Comparison of ENCODE assay signal across 22 cellular contexts in genomic region chr19:53789708-53790678, GRCh38. TPM values are rescaled to one million over a fixed set of nuclear protein-coding genes. Genes with fewer than 3 reads are reported as not detected.
DNase-seq lines count a peak whose midpoint lies in the region; ATAC-seq, FAIRE-seq and TF ChIP-seq lines count a peak whose summit lies in the region.
"Had no signal": no experiment of that assay in that cellular context is flagged by ENCODE, and none has a peak within 500 bp of the region (broad histone marks: within the 10 kb centered on the region; RNA-seq: fewer than 3 reads in every experiment).

No MANE protein-coding gene starts in this region.

- H4K8ac ChIP-seq in trophoblast cell (ENCODE audit: low read depth, low read length) = no peak overlapping the region

- intact Hi-C loops in Caco-2 (cut with micrococcal nuclease; ENCODE audit: unreplicated experiment) = loop anchor here (5.0 kb wide), 1 partner anchor 232 kb away; no protein-coding TSS in a partner anchor

- H3K9me3 ChIP-seq in Caco-2 (no peaks in the 10 kb centered on the region), endodermal cell (ENCODE audit: control insufficient read depth, low read length) (no peaks in the 10 kb centered on the region), trophoblast cell (ENCODE audit: insufficient read depth, low read depth, low read length) (peaks cover 3% of the 10 kb centered on the region)
- H3K9me3 ChIP-seq: BLaER1 had no signal

- H3K27ac ChIP-seq in endodermal cell (ENCODE audit: low read depth, low read length) (no peak overlapping the region), trophoblast cell (ENCODE audit: low read depth, low read length) (no peak overlapping the region)
- H3K27ac ChIP-seq: BLaER1 had no signal

- no peak for TF ChIP-seq POLR2A in GM12891 (IDR thresholded peaks at IDR 0.05; ENCODE audit: low read depth, low read length)

- peak overlapping the region; percentile 79 for H2BK12ac ChIP-seq in trophoblast cell (ENCODE audit: low read length)

- H3K4me1 ChIP-seq in Caco-2 = peaks cover 33% of the 10 kb centered on the region
- peaks cover 5% of the 10 kb centered on the region for H3K4me1 ChIP-seq in endodermal cell (ENCODE audit: control insufficient read depth, insufficient read depth, low read length)
- peaks cover 2 to 11% of the 10 kb centered on the region in 2 experiments for H3K4me1 ChIP-seq in trophoblast cell (ENCODE audit: control insufficient read depth in 1 of 2, insufficient read depth in 2 of 2, low read length in 2 of 2)

- H3K36me3 Mint-ChIP-seq in Caco-2 (ENCODE audit: insufficient read depth, unreplicated experiment) = peaks cover 100% of the 10 kb centered on the region
- H3K36me3 Mint-ChIP-seq in endodermal cell (ENCODE audit: low read depth) = peaks cover 2% of the 10 kb centered on the region
- H3K36me3 Mint-ChIP-seq: CD8-positive, alpha-beta T cell had no signal

- peak overlapping the region; percentile 91 for H3K27ac Mint-ChIP-seq in Caco-2 (ENCODE audit: unreplicated experiment)
- no peak overlapping the region for H3K27ac Mint-ChIP-seq in endodermal cell
- H3K27ac Mint-ChIP-seq: CD8-positive, alpha-beta T cell; HFFc6 had no signal

- no TSS peak for BruUV-seq in Caco-2 (replicated peaks; lab: Mats Ljungman, UMichigan)

- H3K18ac ChIP-seq in trophoblast cell (ENCODE audit: low read length) = no peak overlapping the region

- H3K27me3 ChIP-seq in Caco-2 (replicated peaks; ENCODE audit: control insufficient read depth, insufficient read depth, low read length) = no peaks in the 10 kb centered on the region
- H3K27me3 ChIP-seq in H7 (ENCODE audit: control insufficient read depth, insufficient read depth, low read length) = no peaks in the 10 kb centered on the region
- no peaks in the 10 kb centered on the region for H3K27me3 ChIP-seq in endodermal cell (ENCODE audit: control insufficient read depth, insufficient read depth, low read length, poor library complexity, severe bottlenecking)
- H3K27me3 ChIP-seq in trophoblast cell (ENCODE audit: insufficient read depth, low read length) = no peaks in the 10 kb centered on the region
- H3K27me3 ChIP-seq: BLaER1 had no signal

- H3K4me3 ChIP-seq in Caco-2 (ENCODE audit: low read depth, low read length) = no peak overlapping the region
- H3K4me3 ChIP-seq in H7 (ENCODE audit: insufficient read depth, low read depth, low read length) = no peak overlapping the region
- no peak overlapping the region for H3K4me3 ChIP-seq in endodermal cell (ENCODE audit: low read length)
- no peak overlapping the region for H3K4me3 ChIP-seq in trophoblast cell (ENCODE audit: low read depth, low read length)
- H3K4me3 ChIP-seq: BLaER1 had no signal

- H2BK5ac ChIP-seq in trophoblast cell (ENCODE audit: low read depth, low read length, poor library complexity) = peak overlapping the region; percentile 60

- no peak for FAIRE-seq in GM12891 (lab: Jason Lieb, UNC)
- FAIRE-seq: G401.6, GM12892, GM18507 had no signal

- H2BK120ac ChIP-seq in trophoblast cell (ENCODE audit: insufficient read depth, low read length, poor library complexity) = peak overlapping the region; percentile 20

- H3K27me3 Mint-ChIP-seq in Caco-2 (ENCODE audit: insufficient read depth, unreplicated experiment) (peaks cover 4% of the 10 kb centered on the region), endodermal cell (ENCODE audit: insufficient read depth) (no peaks in the 10 kb centered on the region)

- TF ChIP-seq CTCF in Caco-2 (IDR thresholded peaks at IDR 0.05; ENCODE audit: insufficient read depth in 1 of 2, low read depth in 1 of 2, low read length in 1 of 2, severe bottlenecking in 1 of 2, unreplicated experiment in 1 of 2) (no peak), endodermal cell (conservative IDR thresholded peaks at IDR 0.05) (peak; percentile 42)

- no peak overlapping the region for H3K4ac ChIP-seq in trophoblast cell (ENCODE audit: low read depth, low read length)

- H3K14ac ChIP-seq in trophoblast cell (ENCODE audit: low read length) = no peak overlapping the region

- peak overlapping the region; percentile 72 for H3K9ac ChIP-seq in endodermal cell (ENCODE audit: extremely low read depth, low read length, poor library complexity, severe bottlenecking)
- no peak overlapping the region for H3K9ac ChIP-seq in trophoblast cell (ENCODE audit: low read length)
- H3K9ac ChIP-seq: BLaER1 had no signal

- ATAC-seq in HG03039 (IDR thresholded peaks at IDR 0.05; ENCODE audit: unreplicated experiment) = no peak
- ATAC-seq: CD8-positive, alpha-beta T cell; HCT116 had no signal

- H3K4me3 Mint-ChIP-seq in Caco-2 (ENCODE audit: unreplicated experiment) = peak overlapping the region; percentile 89
- H3K4me3 Mint-ChIP-seq in endodermal cell = no peak overlapping the region
- H3K4me3 Mint-ChIP-seq: CD8-positive, alpha-beta T cell; HFFc6 had no signal

- H3K79me2 ChIP-seq in trophoblast cell (ENCODE audit: control insufficient read depth, insufficient read depth, low read length, poor library complexity) = peaks cover 1% of the 10 kb centered on the region

- WGBS in endodermal cell (ENCODE audit: insufficient coverage in 1 of 2, insufficient read length in 1 of 2), 2 experiments = 91 to 93% methylated on average over 19 to 21 of the region's 21 CpGs
- WGBS in trophoblast cell (ENCODE audit: extremely low coverage, insufficient coverage, insufficient read length) = no CpG with 5 or more reads among the region's 21 CpGs

- H3K23ac ChIP-seq in trophoblast cell (ENCODE audit: low read length) = no peak overlapping the region

- CTCF ChIA-PET in Caco-2 (lab: Charles Lee) = interaction anchor here (0.7 to 1.5 kb wide), 3 partner anchors 14 to 82 kb away, joined by 3 to 8 read pairs (median 3); no protein-coding TSS in a partner anchor

- peaks cover 21% of the 10 kb centered on the region for H3K79me1 ChIP-seq in trophoblast cell (ENCODE audit: low read length)

- H3K9me3 Mint-ChIP-seq in Caco-2 (ENCODE audit: unreplicated experiment) = no peaks in the 10 kb centered on the region
- peaks cover 9% of the 10 kb centered on the region for H3K9me3 Mint-ChIP-seq in endodermal cell
- H3K9me3 Mint-ChIP-seq: CD8-positive, alpha-beta T cell; HFFc6 had no signal

- H3K4me2 ChIP-seq in trophoblast cell (ENCODE audit: low read length) = no peak overlapping the region
- H3K4me2 ChIP-seq: BLaER1 had no signal

- no peaks in the 10 kb centered on the region for H3K36me3 ChIP-seq in Caco-2 (ENCODE audit: control insufficient read depth, insufficient read depth, low read length)
- peaks cover 14% of the 10 kb centered on the region for H3K36me3 ChIP-seq in H7 (replicated peaks; ENCODE audit: control insufficient read depth, insufficient read depth, low read length)
- H3K36me3 ChIP-seq in endodermal cell (ENCODE audit: control insufficient read depth, insufficient read depth, low read length) = no peaks in the 10 kb centered on the region
- no peaks in the 10 kb centered on the region for H3K36me3 ChIP-seq in trophoblast cell (ENCODE audit: control insufficient read depth in 1 of 2, insufficient read depth in 2 of 2, low read length in 2 of 2)
- H3K36me3 ChIP-seq: BLaER1 had no signal

- DNase-seq in Caco-2 (peak; percentile 66 to 70), H7 (peak; percentile 42), endodermal cell (no peak), trophoblast cell (peak; percentile 70 to 80), NCI-H2107 treated with DMSO at 0.1 percent for 48 hours (lab: John Stamatoyannopoulos, UW; ENCODE audit: unreplicated experiment) (no peak), GM12891 (ENCODE audit: insufficient read length, low spot score) (no peak)
- DNase-seq: 8988T; CD8-positive, alpha-beta T cell; DMS 273 treated with DMSO at 0.1 percent for 48 hours; DMS53; DND-41; EL; HFFc6; KG1 had no signal

- peak overlapping the region; percentile 90 for H4K91ac ChIP-seq in trophoblast cell (ENCODE audit: low read depth, low read length)

- H3K4me1 Mint-ChIP-seq in Caco-2 (ENCODE audit: low read depth, unreplicated experiment) = peaks cover 13% of the 10 kb centered on the region
- peaks cover 16% of the 10 kb centered on the region for H3K4me1 Mint-ChIP-seq in endodermal cell

- no peak overlapping the region for H2AK5ac ChIP-seq in trophoblast cell (ENCODE audit: low read length)

- no peak overlapping the region for H4K12ac ChIP-seq in trophoblast cell (ENCODE audit: low read depth, low read length)

- H2AFZ ChIP-seq in trophoblast cell (ENCODE audit: insufficient read depth, low read length, poor library complexity) = no peak overlapping the region

- POLR2A ChIA-PET in Caco-2 (lab: Charles Lee) = interaction anchor here (0.5 to 1.7 kb wide), 7 partner anchors 14 to 1507 kb away, joined by 3 to 20 read pairs (median 5); no protein-coding TSS in a partner anchor

TF ChIP-seq in GM12891, 5 proteins besides CTCF, POLR2A, EP300 and RAD21:
- no peak for TF ChIP-seq PAX5 (IDR thresholded peaks at IDR 0.05; ENCODE audit: insufficient read depth, low read length, severe bottlenecking)

RNA-seq across cellular contexts. Expression of gene NLRP12, which starts 34.1 kb away (rescaled TPM):
- total RNA-seq in Caco-2 (2022) = not detected in 2 replicates
- total RNA-seq in H7 (2014; rRNA removed; shearing (Covaris generic)) = 12.7 and 16.1 TPM in 2 replicates
- 1 to 10 TPM in 1 of 2 donors, under 1 TPM in 1; 0.20 to 2.6 TPM for total RNA-seq in endodermal cell
- polyA plus RNA-seq in endodermal cell (2013, experiment 1 of 2) = 0.46 TPM
- 0.58 TPM for polyA plus RNA-seq in endodermal cell (2013, experiment 2 of 2)
- polyA plus RNA-seq in trophoblast cell (2013) = 0.26 and 0.29 TPM in 2 replicates
- not detected for polyA plus RNA-seq in GM12891 (2012; ENCODE audit: low read depth, missing spikeins)
- total RNA-seq: A673; CD8-positive, alpha-beta T cell; HFFc6 had no signal
- polyA plus RNA-seq: AG04450 had no signal

Comparison
In these comparisons a context has a peak if more than half of its experiments do, and no peak if none do; other contexts are left out.
1. DNase-seq: peak in Caco-2 (2 of 2), H7 (single experiment) and trophoblast cell (2 of 2); none in endodermal cell (single experiment), NCI-H2107 treated with DMSO at 0.1 percent for 48 hours (single experiment) and GM12891 (single experiment).